ENCODE assay signal across 1 cellular context in the genomic region with DNA sequence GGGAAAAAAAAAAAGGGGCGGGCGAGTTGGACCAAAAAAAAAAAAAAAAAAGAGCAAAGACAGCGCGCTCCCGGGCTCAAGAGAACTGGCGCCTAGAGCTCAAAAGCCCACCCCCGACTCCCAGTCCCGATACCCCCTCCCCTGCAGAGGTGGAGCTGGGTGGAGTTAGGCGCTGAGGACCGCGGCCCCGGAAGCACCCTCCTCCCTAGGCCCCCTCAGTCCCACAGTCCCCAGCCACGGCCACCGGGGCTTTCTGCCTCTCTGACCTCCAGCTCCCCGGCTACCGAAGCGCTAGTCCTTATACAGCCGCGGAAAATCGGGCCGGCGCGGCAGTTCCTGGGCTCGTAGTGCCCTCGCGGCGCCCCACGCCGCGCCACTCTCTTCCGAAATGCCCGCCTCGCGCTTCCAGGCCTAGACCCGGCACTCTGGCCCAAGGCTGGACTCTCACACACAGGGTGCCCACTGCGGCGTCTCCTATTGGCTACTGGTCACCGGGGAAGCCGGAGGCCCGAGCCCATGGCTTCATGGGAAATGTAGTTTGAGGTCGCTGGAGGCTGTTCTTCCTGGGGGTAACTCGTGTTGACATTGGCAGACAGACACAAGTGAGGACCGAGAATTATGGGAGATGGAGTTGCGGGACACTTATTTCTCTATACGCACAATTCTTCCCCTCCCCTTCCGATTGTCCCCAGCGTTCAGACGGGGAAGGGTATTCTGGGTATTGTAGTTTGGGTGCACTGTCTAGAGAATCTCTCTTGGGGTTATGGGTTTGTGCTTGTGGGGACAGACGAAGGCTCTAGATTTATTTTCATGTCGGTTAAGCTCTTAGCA.
TF ChIP-seq lines count a peak whose summit lies in the region.

Gene ENOX2, minus strand, starts transcription at position 427 of the 831 bp plus-strand sequence. CDS start 199,993 bp downstream, outside the sequence.

TF ChIP-seq in K562, 482 proteins besides CTCF, POLR2A, EP300 and RAD21 (continued from another document and continues in another):
- no peak; the same call in 1 of the 2 replicates for TF ChIP-seq RAD51 (IDR thresholded peaks at IDR 0.05; ENCODE audit: borderline replicate concordance, low read depth)
- no peak for TF ChIP-seq ZNF347 (CRISPR knock-in tag; IDR thresholded peaks at IDR 0.05; ENCODE audit: low read depth)
- TF ChIP-seq SMAD2 (IDR thresholded peaks at IDR 0.05; ENCODE audit: low read depth, low read length) = no peak
- TF ChIP-seq, protein P1, sequence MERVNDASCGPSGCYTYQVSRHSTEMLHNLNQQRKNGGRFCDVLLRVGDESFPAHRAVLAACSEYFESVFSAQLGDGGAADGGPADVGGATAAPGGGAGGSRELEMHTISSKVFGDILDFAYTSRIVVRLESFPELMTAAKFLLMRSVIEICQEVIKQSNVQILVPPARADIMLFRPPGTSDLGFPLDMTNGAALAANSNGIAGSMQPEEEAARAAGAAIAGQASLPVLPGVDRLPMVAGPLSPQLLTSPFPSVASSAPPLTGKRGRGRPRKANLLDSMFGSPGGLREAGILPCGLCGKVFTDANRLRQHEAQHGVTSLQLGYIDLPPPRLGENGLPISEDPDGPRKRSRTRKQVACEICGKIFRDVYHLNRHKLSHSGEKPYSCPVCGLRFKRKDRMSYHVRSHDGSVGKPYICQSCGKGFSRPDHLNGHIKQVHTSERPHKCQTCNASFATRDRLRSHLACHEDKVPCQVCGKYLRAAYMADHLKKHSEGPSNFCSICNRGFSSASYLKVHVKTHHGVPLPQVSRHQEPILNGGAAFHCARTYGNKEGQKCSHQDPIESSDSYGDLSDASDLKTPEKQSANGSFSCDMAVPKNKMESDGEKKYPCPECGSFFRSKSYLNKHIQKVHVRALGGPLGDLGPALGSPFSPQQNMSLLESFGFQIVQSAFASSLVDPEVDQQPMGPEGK (CRISPR knock-in tag; IDR thresholded peaks at IDR 0.05; ENCODE audit: borderline replicate concordance) = no peak
- TF ChIP-seq ZNF23 (CRISPR knock-in tag; IDR thresholded peaks at IDR 0.05) = no peak
- TF ChIP-seq TRIM24 (IDR thresholded peaks at IDR 0.05) = 0 out of 4 replicates have a peak, but pooled peaks of 1 of the 2 experiments have one; percentile 12
- no peak for TF ChIP-seq ZNF217 (CRISPR knock-in tag; IDR thresholded peaks at IDR 0.05)
- TF ChIP-seq FIP1L1 (IDR thresholded peaks at IDR 0.05; ENCODE audit: low read depth, low read length, poor library complexity, severe bottlenecking) = peak; percentile 54
- no peak for TF ChIP-seq ZNF609 (CRISPR knock-in tag; IDR thresholded peaks at IDR 0.05; ENCODE audit: borderline replicate concordance)
- no peak for TF ChIP-seq BDP1 (IDR thresholded peaks at IDR 0.05; ENCODE audit: insufficient read depth, insufficient read length)
- TF ChIP-seq, protein P2, sequence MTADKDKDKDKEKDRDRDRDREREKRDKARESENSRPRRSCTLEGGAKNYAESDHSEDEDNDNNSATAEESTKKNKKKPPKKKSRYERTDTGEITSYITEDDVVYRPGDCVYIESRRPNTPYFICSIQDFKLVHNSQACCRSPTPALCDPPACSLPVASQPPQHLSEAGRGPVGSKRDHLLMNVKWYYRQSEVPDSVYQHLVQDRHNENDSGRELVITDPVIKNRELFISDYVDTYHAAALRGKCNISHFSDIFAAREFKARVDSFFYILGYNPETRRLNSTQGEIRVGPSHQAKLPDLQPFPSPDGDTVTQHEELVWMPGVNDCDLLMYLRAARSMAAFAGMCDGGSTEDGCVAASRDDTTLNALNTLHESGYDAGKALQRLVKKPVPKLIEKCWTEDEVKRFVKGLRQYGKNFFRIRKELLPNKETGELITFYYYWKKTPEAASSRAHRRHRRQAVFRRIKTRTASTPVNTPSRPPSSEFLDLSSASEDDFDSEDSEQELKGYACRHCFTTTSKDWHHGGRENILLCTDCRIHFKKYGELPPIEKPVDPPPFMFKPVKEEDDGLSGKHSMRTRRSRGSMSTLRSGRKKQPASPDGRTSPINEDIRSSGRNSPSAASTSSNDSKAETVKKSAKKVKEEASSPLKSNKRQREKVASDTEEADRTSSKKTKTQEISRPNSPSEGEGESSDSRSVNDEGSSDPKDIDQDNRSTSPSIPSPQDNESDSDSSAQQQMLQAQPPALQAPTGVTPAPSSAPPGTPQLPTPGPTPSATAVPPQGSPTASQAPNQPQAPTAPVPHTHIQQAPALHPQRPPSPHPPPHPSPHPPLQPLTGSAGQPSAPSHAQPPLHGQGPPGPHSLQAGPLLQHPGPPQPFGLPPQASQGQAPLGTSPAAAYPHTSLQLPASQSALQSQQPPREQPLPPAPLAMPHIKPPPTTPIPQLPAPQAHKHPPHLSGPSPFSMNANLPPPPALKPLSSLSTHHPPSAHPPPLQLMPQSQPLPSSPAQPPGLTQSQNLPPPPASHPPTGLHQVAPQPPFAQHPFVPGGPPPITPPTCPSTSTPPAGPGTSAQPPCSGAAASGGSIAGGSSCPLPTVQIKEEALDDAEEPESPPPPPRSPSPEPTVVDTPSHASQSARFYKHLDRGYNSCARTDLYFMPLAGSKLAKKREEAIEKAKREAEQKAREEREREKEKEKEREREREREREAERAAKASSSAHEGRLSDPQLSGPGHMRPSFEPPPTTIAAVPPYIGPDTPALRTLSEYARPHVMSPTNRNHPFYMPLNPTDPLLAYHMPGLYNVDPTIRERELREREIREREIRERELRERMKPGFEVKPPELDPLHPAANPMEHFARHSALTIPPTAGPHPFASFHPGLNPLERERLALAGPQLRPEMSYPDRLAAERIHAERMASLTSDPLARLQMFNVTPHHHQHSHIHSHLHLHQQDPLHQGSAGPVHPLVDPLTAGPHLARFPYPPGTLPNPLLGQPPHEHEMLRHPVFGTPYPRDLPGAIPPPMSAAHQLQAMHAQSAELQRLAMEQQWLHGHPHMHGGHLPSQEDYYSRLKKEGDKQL (CRISPR knock-in tag; IDR thresholded peaks at IDR 0.05; ENCODE audit: borderline replicate concordance) = no peak
- TF ChIP-seq ZNF3 (CRISPR knock-in tag; IDR thresholded peaks at IDR 0.05) = no peak
- peak; percentile 66 for TF ChIP-seq ATF7 (IDR thresholded peaks at IDR 0.05)
- peak; percentile 98 to 99 for TF ChIP-seq FOXK2 (conservative IDR thresholded peaks at IDR 0.05 in 1 of 2, IDR thresholded peaks at IDR 0.05 in 1 of 2; ENCODE audit: low read depth in 2 of 2)
- TF ChIP-seq HDAC1 (IDR thresholded peaks at IDR 0.05) = peak in 1 of 2 experiments; percentile 81; a peak in 2 of 4 replicates
- no peak for TF ChIP-seq GTF2E2 (tag; IDR thresholded peaks at IDR 0.05)
- TF ChIP-seq TFAM (CRISPR knock-in tag; conservative IDR thresholded peaks at IDR 0.05) = no peak
- no peak for TF ChIP-seq TSC22D4 (tag; IDR thresholded peaks at IDR 0.05)
- no peak for TF ChIP-seq NCOA4 (IDR thresholded peaks at IDR 0.05; ENCODE audit: partially characterized antibody)
- TF ChIP-seq, protein P3, sequence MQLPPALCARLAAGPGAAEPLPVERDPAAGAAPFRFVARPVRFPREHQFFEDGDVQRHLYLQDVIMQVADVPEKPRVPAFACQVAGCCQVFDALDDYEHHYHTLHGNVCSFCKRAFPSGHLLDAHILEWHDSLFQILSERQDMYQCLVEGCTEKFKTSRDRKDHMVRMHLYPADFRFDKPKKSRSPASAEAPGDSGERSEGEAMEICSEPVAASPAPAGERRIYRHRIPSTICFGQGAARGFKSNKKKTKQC (CRISPR knock-in tag; IDR thresholded peaks at IDR 0.05) = no peak
- TF ChIP-seq CEBPZ (IDR thresholded peaks at IDR 0.05; ENCODE audit: borderline replicate concordance, low read depth, low read length) = no peak
- TF ChIP-seq, protein P4, sequence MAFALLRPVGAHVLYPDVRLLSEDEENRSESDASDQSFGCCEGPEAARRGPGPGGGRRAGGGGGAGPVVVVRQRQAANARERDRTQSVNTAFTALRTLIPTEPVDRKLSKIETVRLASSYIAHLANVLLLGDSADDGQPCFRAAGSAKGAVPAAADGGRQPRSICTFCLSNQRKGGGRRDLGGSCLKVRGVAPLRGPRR (CRISPR knock-in tag; IDR thresholded peaks at IDR 0.05) = no peak
- TF ChIP-seq CREB3L1 (IDR thresholded peaks at IDR 0.05; ENCODE audit: borderline replicate concordance, low read depth) = peak; percentile 88
- no peak for TF ChIP-seq HDAC8 (tag; IDR thresholded peaks at IDR 0.05)
- TF ChIP-seq, protein P5, sequence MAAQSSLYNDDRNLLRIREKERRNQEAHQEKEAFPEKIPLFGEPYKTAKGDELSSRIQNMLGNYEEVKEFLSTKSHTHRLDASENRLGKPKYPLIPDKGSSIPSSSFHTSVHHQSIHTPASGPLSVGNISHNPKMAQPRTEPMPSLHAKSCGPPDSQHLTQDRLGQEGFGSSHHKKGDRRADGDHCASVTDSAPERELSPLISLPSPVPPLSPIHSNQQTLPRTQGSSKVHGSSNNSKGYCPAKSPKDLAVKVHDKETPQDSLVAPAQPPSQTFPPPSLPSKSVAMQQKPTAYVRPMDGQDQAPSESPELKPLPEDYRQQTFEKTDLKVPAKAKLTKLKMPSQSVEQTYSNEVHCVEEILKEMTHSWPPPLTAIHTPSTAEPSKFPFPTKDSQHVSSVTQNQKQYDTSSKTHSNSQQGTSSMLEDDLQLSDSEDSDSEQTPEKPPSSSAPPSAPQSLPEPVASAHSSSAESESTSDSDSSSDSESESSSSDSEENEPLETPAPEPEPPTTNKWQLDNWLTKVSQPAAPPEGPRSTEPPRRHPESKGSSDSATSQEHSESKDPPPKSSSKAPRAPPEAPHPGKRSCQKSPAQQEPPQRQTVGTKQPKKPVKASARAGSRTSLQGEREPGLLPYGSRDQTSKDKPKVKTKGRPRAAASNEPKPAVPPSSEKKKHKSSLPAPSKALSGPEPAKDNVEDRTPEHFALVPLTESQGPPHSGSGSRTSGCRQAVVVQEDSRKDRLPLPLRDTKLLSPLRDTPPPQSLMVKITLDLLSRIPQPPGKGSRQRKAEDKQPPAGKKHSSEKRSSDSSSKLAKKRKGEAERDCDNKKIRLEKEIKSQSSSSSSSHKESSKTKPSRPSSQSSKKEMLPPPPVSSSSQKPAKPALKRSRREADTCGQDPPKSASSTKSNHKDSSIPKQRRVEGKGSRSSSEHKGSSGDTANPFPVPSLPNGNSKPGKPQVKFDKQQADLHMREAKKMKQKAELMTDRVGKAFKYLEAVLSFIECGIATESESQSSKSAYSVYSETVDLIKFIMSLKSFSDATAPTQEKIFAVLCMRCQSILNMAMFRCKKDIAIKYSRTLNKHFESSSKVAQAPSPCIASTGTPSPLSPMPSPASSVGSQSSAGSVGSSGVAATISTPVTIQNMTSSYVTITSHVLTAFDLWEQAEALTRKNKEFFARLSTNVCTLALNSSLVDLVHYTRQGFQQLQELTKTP (IDR thresholded peaks at IDR 0.05; ENCODE audit: low read depth in 1 of 2, partially characterized antibody in 2 of 2) = peak in 1 of 2 experiments; percentile 95
- no peak for TF ChIP-seq NR1H2 (CRISPR knock-in tag; IDR thresholded peaks at IDR 0.05)
